Comparison of ENCODE assay signal across 23 cellular contexts in genomic region chr12:88921434-88921833, GRCh38.
"Had no signal": no experiment of that assay in that cellular context is flagged by ENCODE, and none has a peak within 500 bp of the region (broad histone marks: within the 10 kb centered on the region; RNA-seq: fewer than 3 reads in every experiment).

No MANE protein-coding gene starts in this region.

- H3K4me1 ChIP-seq: adrenal gland, ascending aorta, prostate gland, thyroid gland had no signal

- ATAC-seq: activated CD4-positive, alpha-beta T cell treated with anti-CD3 and anti-CD28 coated beads for 36 hours; activated T-cell treated with anti-CD3 and anti-CD28 coated beads, Interleukin-2, amount 50 U/mL, for 4 hours; left ventricle myocardium superior; T-cell had no signal

- H3K36me3 ChIP-seq: adrenal gland, ascending aorta, brain microvascular endothelial cell, esophagus muscularis mucosa, prostate gland, thyroid gland had no signal

- H3K27ac Mint-ChIP-seq: activated B cell treated with CpG ODN at 0.5 μM for 24 hours; activated CD4-positive, alpha-beta T cell treated with anti-CD3 and anti-CD28 coated beads for 36 hours; activated naive CD8-positive, alpha-beta T cell; activated T-helper 2 cell treated with anti-CD3 and anti-CD28 coated beads, Interferon-gamma antibody, Interleukin-2, Interleukin-4, amounts not matched to agents 10 μg/mL and 5 μg/mL and 100 μg/mL, durations not matched to agents 14 hours and 24 hours and 36 hours; T-cell had no signal

- H3K27me3 ChIP-seq: adrenal gland, ascending aorta, brain microvascular endothelial cell, esophagus muscularis mucosa, thyroid gland had no signal

- H3K9me3 Mint-ChIP-seq: activated T-helper 2 cell treated with anti-CD3 and anti-CD28 coated beads, Interferon-gamma antibody, Interleukin-2, Interleukin-4, amounts not matched to agents 10 μg/mL and 5 μg/mL and 100 μg/mL, durations not matched to agents 14 hours and 24 hours and 36 hours; T-cell had no signal

- H3K4me3 Mint-ChIP-seq: activated B cell treated with CpG ODN at 0.5 μM for 24 hours; activated CD4-positive, alpha-beta T cell treated with anti-CD3 and anti-CD28 coated beads for 36 hours; activated naive CD8-positive, alpha-beta T cell; activated T-cell treated with anti-CD3 and anti-CD28 coated beads, Interleukin-2, amount 50 U/mL, for 4 hours; naive B cell; T-cell had no signal

- H3K4me1 Mint-ChIP-seq: activated B cell treated with CpG ODN at 0.5 μM for 24 hours; activated CD4-positive, alpha-beta T cell treated with anti-CD3 and anti-CD28 coated beads for 36 hours; naive B cell; T-cell had no signal

- H3K9me3 ChIP-seq: adrenal gland, ascending aorta, esophagus muscularis mucosa, prostate gland, thyroid gland had no signal

- H3K4me3 ChIP-seq: adrenal gland, ascending aorta, esophagus muscularis mucosa, prostate gland, thyroid gland had no signal

- H3K36me3 Mint-ChIP-seq: activated naive CD8-positive, alpha-beta T cell; naive B cell; T-cell had no signal

- DNase-seq: activated B cell treated with CpG ODN at 0.5 μM for 24 hours; activated CD4-positive, alpha-beta T cell treated with anti-CD3 and anti-CD28 coated beads for 36 hours; activated CD4-positive, alpha-beta T cell treated with anti-CD3 and anti-CD28 coated beads, Interleukin-2, amount 50 U/mL, for 48 hours; activated CD8-positive, alpha-beta memory T cell treated with anti-CD3 and anti-CD28 coated beads, Interleukin-2, amount 50 U/mL, for 48 hours; activated naive CD4-positive, alpha-beta T cell; activated T-cell treated with anti-CD3 and anti-CD28 coated beads, Interleukin-2, amount 50 U/mL, for 4 hours; adrenal gland; brain microvascular endothelial cell; caudate nucleus; dermis blood vessel endothelial cell; effector CD8-positive, alpha-beta T cell; left ventricle myocardium superior; mesenchymal stem cell; naive B cell; stimulated activated CD4-positive, alpha-beta T cell treated with anti-CD3 and anti-CD28 coated beads, Interleukin-4, amount 100 ng/mL, for 24 hours; stimulated activated naive CD4-positive, alpha-beta T cell treated with Interleukin-2 at 50 U/mL for 16 hours; T-cell; thyroid gland had no signal

- H3K27me3 Mint-ChIP-seq: activated B cell treated with CpG ODN at 0.5 μM for 24 hours; activated CD4-positive, alpha-beta T cell treated with anti-CD3 and anti-CD28 coated beads for 36 hours; T-cell had no signal

- H3K27ac ChIP-seq: adrenal gland, ascending aorta, brain microvascular endothelial cell, prostate gland, thyroid gland had no signal
